In the genomic region with DNA sequence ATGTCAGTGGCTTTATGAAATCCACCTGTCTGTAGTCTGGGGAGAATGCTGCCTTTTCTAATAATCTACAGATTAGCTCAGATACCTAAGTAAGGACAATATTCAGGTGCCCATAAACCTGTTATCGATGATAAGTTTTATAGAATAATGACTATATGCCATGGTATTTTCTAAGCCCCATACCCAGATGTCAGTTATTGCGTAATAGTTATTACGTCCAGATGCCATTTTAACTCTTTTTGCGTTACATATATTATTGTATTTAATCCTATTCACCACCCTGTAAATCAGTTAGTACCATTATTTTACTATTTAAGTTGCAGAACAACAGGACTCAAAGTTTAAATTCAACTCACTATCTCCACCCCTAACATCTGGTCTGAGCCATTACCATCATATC, we compare ENCODE assay signal across 9 cellular contexts.
"Had no signal": no experiment of that assay in that cellular context is flagged by ENCODE, and none has a peak within 500 bp of the region (broad histone marks: within the 10 kb centered on the region; RNA-seq: fewer than 3 reads in every experiment).

No MANE protein-coding gene starts in this region.

- H2AFZ ChIP-seq: GM23248 had no signal

- DNase-seq: GM23248, GOT3, H9, HCEC 1CT, Karpas-422, KBM-7 had no signal

- H3K9ac ChIP-seq: GM23248, KMS-11 had no signal

- H3K4me2 ChIP-seq: KMS-11 had no signal

- H3K4me3 ChIP-seq: GM23248 had no signal

- FAIRE-seq: H54, HTR-8/SVneo had no signal

- H3K27ac ChIP-seq: GM23248, KMS-11 had no signal
